9 cellular contexts compared by ENCODE assay signal in the genomic region with DNA sequence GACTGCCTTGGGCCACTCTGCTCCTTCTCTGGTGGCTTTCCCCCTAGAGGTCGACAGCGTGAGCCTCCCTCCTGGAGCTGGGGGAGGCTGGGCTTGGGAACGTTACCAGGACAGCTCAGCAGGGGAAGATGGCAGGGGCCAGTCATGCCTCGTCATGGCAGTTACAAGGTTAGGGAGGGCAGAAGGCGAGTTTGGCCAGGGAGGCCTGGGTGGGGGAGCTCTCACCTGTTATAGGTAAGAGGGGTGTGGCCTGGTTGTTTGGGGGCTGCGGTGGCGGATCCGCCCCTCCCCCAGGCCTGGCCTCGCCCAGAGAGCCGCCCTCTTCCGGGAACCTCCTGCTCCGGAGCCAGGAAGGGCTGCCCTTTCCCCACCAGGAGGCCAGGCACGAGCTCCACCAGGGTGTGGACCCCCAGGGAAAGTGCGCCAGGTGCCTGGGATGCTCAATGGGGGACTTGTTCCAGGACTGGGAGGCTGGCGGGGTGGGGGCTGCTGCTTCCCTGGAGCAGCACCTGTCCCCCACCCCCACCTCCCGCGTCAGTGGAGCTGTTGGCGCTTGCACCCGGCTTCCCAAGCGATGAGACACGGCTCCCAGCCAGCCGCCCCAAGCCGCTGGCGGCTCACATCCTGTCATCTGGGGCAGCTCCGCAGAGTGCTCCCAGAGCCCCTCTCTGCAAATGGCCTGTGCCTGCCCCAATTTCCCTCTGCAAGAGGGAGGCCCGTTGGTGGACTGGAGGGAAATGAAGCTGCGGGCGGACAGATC. TPM values are rescaled to one million over a fixed set of nuclear protein-coding genes. Genes with fewer than 3 reads are reported as not detected.
DNase-seq lines count a peak whose midpoint lies in the region; ATAC-seq lines count a peak whose summit lies in the region.
"Had no signal": no experiment of that assay in that cellular context is flagged by ENCODE, and none has a peak within 500 bp of the region (broad histone marks: within the 10 kb centered on the region; RNA-seq: fewer than 3 reads in every experiment).

No MANE protein-coding gene starts in this region.

- peak overlapping the region; percentile 22 for H4K8ac ChIP-seq in mesenchymal stem cell (ENCODE audit: low read length)

- no peak overlapping the region for H2BK5ac ChIP-seq in mesenchymal stem cell (ENCODE audit: low read depth, low read length, poor library complexity, severe bottlenecking)

- H3K4me1 ChIP-seq in BLaER1 (peaks cover 7% of the 10 kb centered on the region), duodenal mucosa (ENCODE audit: control insufficient read depth in 1 of 2, insufficient read depth in 2 of 2, low read length in 2 of 2) (peaks cover 10% of the 10 kb centered on the region in 2 donors), mesenchymal stem cell (ENCODE audit: control insufficient read depth, insufficient read depth, low read depth, low read length) (peaks cover 18% of the 10 kb centered on the region)

- H3K14ac ChIP-seq in mesenchymal stem cell (ENCODE audit: low read length in 2 of 2), result no peak overlapping the region

- H3K23ac ChIP-seq in mesenchymal stem cell (ENCODE audit: low read length in 2 of 2), result no peak overlapping the region

- ATAC-seq in HG03175 (IDR thresholded peaks at IDR 0.05; ENCODE audit: unreplicated experiment) (no peak), GM21737 (IDR thresholded peaks at IDR 0.05; ENCODE audit: unreplicated experiment) (no peak)

- no peaks in the 10 kb centered on the region for H3K9me3 ChIP-seq in BLaER1
- no peaks in the 10 kb centered on the region for H3K9me3 ChIP-seq in duodenal mucosa (ENCODE audit: control insufficient read depth in 1 of 2, low read length in 2 of 2)
- H3K9me3 ChIP-seq in mesenchymal stem cell (ENCODE audit: control insufficient read depth, low read length), result peaks cover 3% of the 10 kb centered on the region

- peaks cover 7% of the 10 kb centered on the region for H3K27me3 ChIP-seq in BLaER1
- H3K27me3 ChIP-seq in duodenal mucosa (ENCODE audit: control insufficient read depth in 1 of 2, insufficient read depth in 2 of 2, low read length in 2 of 2), result peaks cover 15 to 16% of the 10 kb centered on the region in 2 donors
- peaks cover 0 to 33% of the 10 kb centered on the region in 2 experiments for H3K27me3 ChIP-seq in mesenchymal stem cell (ENCODE audit: control insufficient read depth in 1 of 2, insufficient read depth in 1 of 2, low read length in 2 of 2)

- H2BK15ac ChIP-seq in mesenchymal stem cell (ENCODE audit: low read depth, poor library complexity, severe bottlenecking), result no peak overlapping the region

- no peak overlapping the region for H3K18ac ChIP-seq in mesenchymal stem cell (ENCODE audit: low read depth in 1 of 2, low read length in 2 of 2)

- no peak overlapping the region for H3K27ac ChIP-seq in BLaER1
- no peak overlapping the region for H3K27ac ChIP-seq in duodenal mucosa (ENCODE audit: low read depth, low read length)
- H3K27ac ChIP-seq in mesenchymal stem cell (ENCODE audit: low read length, poor library complexity, severe bottlenecking), result no peak overlapping the region

- no peak overlapping the region for H2AFZ ChIP-seq in mesenchymal stem cell (ENCODE audit: low read depth, low read length)

- peak overlapping the region; percentile 17; the same call in 1 of the 2 replicates for H3K4me2 ChIP-seq in BLaER1
- H3K4me2 ChIP-seq in mesenchymal stem cell (ENCODE audit: low read length, poor library complexity, severe bottlenecking), result peak overlapping the region; percentile 78

- H2BK120ac ChIP-seq in mesenchymal stem cell (ENCODE audit: low read depth, low read length), result no peak overlapping the region

- DNase-seq in NCI-H1092 treated with DMSO at 0.1 percent for 48 hours (lab: John Stamatoyannopoulos, UW) (peak; percentile 56), mesenchymal stem cell (no peak), SHP77 treated with DMSO at 0.1 percent for 48 hours (lab: John Stamatoyannopoulos, UW) (no peak), NCI-H82 treated with DMSO at 0.1 percent for 48 hours (lab: John Stamatoyannopoulos, UW; ENCODE audit: unreplicated experiment) (no peak)
- DNase-seq: DND-41 had no signal

- no peak overlapping the region for H3K4ac ChIP-seq in mesenchymal stem cell (ENCODE audit: low read depth in 1 of 2, low read length in 2 of 2)

- WGBS in mesenchymal stem cell, result 10% methylated on average over 24 of the region's 28 CpGs

- no peak overlapping the region for H4K91ac ChIP-seq in mesenchymal stem cell (ENCODE audit: low read length)

- H2AK5ac ChIP-seq in mesenchymal stem cell (ENCODE audit: low read length, severe bottlenecking), result no peak overlapping the region

- H4K20me1 ChIP-seq in BLaER1, result no peaks in the 10 kb centered on the region

- no peak overlapping the region for H2BK12ac ChIP-seq in mesenchymal stem cell (ENCODE audit: low read length in 2 of 2)

- no peaks in the 10 kb centered on the region for H3K79me1 ChIP-seq in mesenchymal stem cell (replicated peaks; ENCODE audit: low read length, poor library complexity, severe bottlenecking)

- H3K36me3 ChIP-seq in BLaER1 (no peaks in the 10 kb centered on the region), duodenal mucosa (ENCODE audit: control insufficient read depth in 1 of 2, insufficient read depth in 2 of 2, low read length in 2 of 2) (no peaks in the 10 kb centered on the region), mesenchymal stem cell (ENCODE audit: control insufficient read depth in 1 of 2, insufficient read depth in 2 of 2, low read depth in 1 of 2, low read length in 2 of 2) (no peaks in the 10 kb centered on the region)

- H3K4me3 ChIP-seq in BLaER1 (no peak overlapping the region), duodenal mucosa (ENCODE audit: low read depth in 1 of 2, low read length in 2 of 2) (peak overlapping the region; percentile 40 to 47), mesenchymal stem cell (ENCODE audit: insufficient read depth in 1 of 2, low read depth in 1 of 2, low read length in 2 of 2) (peak overlapping the region in 1 of 2 experiments; percentile 26)

- no peak overlapping the region for H3K9ac ChIP-seq in BLaER1
- H3K9ac ChIP-seq in duodenal mucosa (ENCODE audit: low read depth in 1 of 2, low read length in 2 of 2), result peak overlapping the region in 1 of 2 donors; percentile 12
- H3K9ac ChIP-seq in mesenchymal stem cell (ENCODE audit: low read length), result no peak overlapping the region

RNA-seq across cellular contexts. Expression of gene PKP1, which starts 23.6 kb away (rescaled TPM):
- polyA plus RNA-seq in mesenchymal stem cell (2013, experiment 1 of 2), result not detected
- not detected for polyA plus RNA-seq in mesenchymal stem cell (2013, experiment 2 of 2)
